In the genomic region with DNA sequence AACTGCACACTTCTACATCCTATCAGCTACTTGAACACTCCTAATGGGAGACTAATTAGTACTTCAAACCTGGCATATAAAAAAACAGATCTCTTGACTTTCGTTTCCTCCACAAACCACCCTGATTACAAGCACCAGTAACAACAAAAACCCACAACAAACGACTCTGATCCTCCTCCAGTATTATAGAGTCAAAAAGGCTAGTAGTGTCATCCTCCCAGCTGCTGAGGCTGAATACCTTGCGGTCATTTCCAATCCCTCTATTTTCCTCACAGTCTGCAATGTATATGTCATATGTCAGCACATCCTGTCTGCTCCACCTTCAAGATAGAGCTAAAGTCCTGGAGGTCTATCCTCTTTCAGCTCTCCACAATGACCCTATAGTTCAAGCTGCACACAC, we compare ENCODE assay signal across 35 cellular contexts.
"Had no signal": no experiment of that assay in that cellular context is flagged by ENCODE, and none has a peak within 500 bp of the region (broad histone marks: within the 10 kb centered on the region; RNA-seq: fewer than 3 reads in every experiment).

No MANE protein-coding gene starts in this region.

- H3K27ac ChIP-seq: ascending aorta, cardiac muscle cell, VCaP had no signal

- H3K27ac Mint-ChIP-seq: activated B cell treated with CpG ODN at 0.5 μM for 24 hours; activated CD4-positive, alpha-beta memory T cell treated with anti-CD3 and anti-CD28 coated beads for 36 hours; activated CD4-positive, alpha-beta T cell treated with anti-CD3 and anti-CD28 coated beads, Interleukin-2, amount 10 ng/mL, durations not matched to agents 24 days and 14 days; activated CD8-positive, alpha-beta T cell treated with anti-CD3 and anti-CD28 coated beads for 36 hours; activated naive CD4-positive, alpha-beta T cell treated with anti-CD3 and anti-CD28 coated beads for 36 hours; activated naive CD4-positive, alpha-beta T cell treated with anti-CD3 and anti-CD28 coated beads, Interleukin-2, amount 50 U/mL, for 72 hours; activated naive CD8-positive, alpha-beta T cell treated with anti-CD3 and anti-CD28 coated beads for 36 hours; activated T-cell treated with anti-CD3 and anti-CD28 coated beads, Interleukin-2, amount 50 U/mL, for 72 hours; activated T-helper 1 cell treated with anti-CD3 and anti-CD28 coated beads, Interleukin-12 subunit alpha, Interleukin-12 subunit beta, Interleukin-2, Interleukin-4 antibody, amounts not matched to agents 30 ng/mL and 10 ng/mL and 1 ng/mL, durations not matched to agents 14 hours and 24 hours and 36 hours; activated T-helper 17 cell treated with anti-CD3 and anti-CD28 coated beads, Interleukin-2, amount 50 U/mL, for 72 hours; brain; T-helper 1 cell treated with Interleukin-12 subunit alpha and Interleukin-12 subunit beta and Interleukin-4 antibody, amounts not matched to agents 30 μg/mL and 1 μg/mL, for 36 hours; T-helper 2 cell treated with Interferon-gamma antibody and Interleukin-4, amounts not matched to agents 5 μg/mL and 100 μg/mL, for 36 hours had no signal

- H3K36me3 Mint-ChIP-seq: activated CD4-positive, alpha-beta memory T cell treated with anti-CD3 and anti-CD28 coated beads for 36 hours; activated naive CD4-positive, alpha-beta T cell treated with anti-CD3 and anti-CD28 coated beads, Interleukin-2, amount 50 U/mL, for 72 hours; activated naive CD8-positive, alpha-beta T cell treated with anti-CD3 and anti-CD28 coated beads for 36 hours; brain had no signal

- ATAC-seq: activated CD8-positive, alpha-beta T cell treated with anti-CD3 and anti-CD28 coated beads for 36 hours; activated naive CD4-positive, alpha-beta T cell treated with anti-CD3 and anti-CD28 coated beads, Interleukin-2, amount 50 U/mL, for 72 hours; activated T-cell treated with anti-CD3 and anti-CD28 coated beads, Interleukin-2, amount 50 U/mL, for 4 hours; activated T-cell treated with anti-CD3 and anti-CD28 coated beads, Interleukin-2, amount 50 U/mL, for 72 hours; activated T-helper 17 cell treated with anti-CD3 and anti-CD28 coated beads, Interleukin-2, amount 50 U/mL, for 72 hours had no signal

- H3K4me3 Mint-ChIP-seq: activated B cell treated with CpG ODN at 0.5 μM for 24 hours; activated CD4-positive, alpha-beta memory T cell treated with anti-CD3 and anti-CD28 coated beads for 36 hours; activated CD4-positive, alpha-beta T cell treated with anti-CD3 and anti-CD28 coated beads, Interleukin-2, amount 10 ng/mL, durations not matched to agents 24 days and 14 days; activated CD8-positive, alpha-beta T cell treated with anti-CD3 and anti-CD28 coated beads for 36 hours; activated naive CD4-positive, alpha-beta T cell treated with anti-CD3 and anti-CD28 coated beads for 36 hours; activated naive CD8-positive, alpha-beta T cell treated with anti-CD3 and anti-CD28 coated beads for 36 hours; activated T-cell treated with anti-CD3 and anti-CD28 coated beads, Interleukin-2, amount 50 U/mL, for 4 hours; activated T-cell treated with anti-CD3 and anti-CD28 coated beads, Interleukin-2, amount 50 U/mL, for 72 hours; activated T-helper 1 cell treated with anti-CD3 and anti-CD28 coated beads, Interleukin-12 subunit alpha, Interleukin-12 subunit beta, Interleukin-2, Interleukin-4 antibody, amounts not matched to agents 30 ng/mL and 10 ng/mL and 1 ng/mL, durations not matched to agents 14 hours and 24 hours and 36 hours; activated T-helper 17 cell treated with anti-CD3 and anti-CD28 coated beads, Interleukin-2, amount 50 U/mL, for 72 hours; brain; central memory CD8-positive, alpha-beta T cell; T-helper 1 cell treated with Interleukin-12 subunit alpha and Interleukin-12 subunit beta and Interleukin-4 antibody, amounts not matched to agents 30 μg/mL and 1 μg/mL, for 36 hours; T-helper 2 cell treated with Interferon-gamma antibody and Interleukin-4, amounts not matched to agents 5 μg/mL and 100 μg/mL, for 36 hours had no signal

- H3K4me3 ChIP-seq: ascending aorta, cardiac muscle cell had no signal

- H3K4me1 ChIP-seq: ascending aorta had no signal

- H3K27me3 Mint-ChIP-seq: activated B cell treated with CpG ODN at 0.5 μM for 24 hours; activated CD4-positive, alpha-beta memory T cell treated with anti-CD3 and anti-CD28 coated beads for 36 hours; activated CD4-positive, alpha-beta T cell treated with anti-CD3 and anti-CD28 coated beads, Interleukin-2, amount 10 ng/mL, durations not matched to agents 24 days and 14 days; activated CD8-positive, alpha-beta T cell treated with anti-CD3 and anti-CD28 coated beads for 36 hours; activated naive CD8-positive, alpha-beta T cell treated with anti-CD3 and anti-CD28 coated beads for 36 hours; activated T-helper 17 cell treated with anti-CD3 and anti-CD28 coated beads, Interleukin-2, amount 50 U/mL, for 72 hours; brain; central memory CD8-positive, alpha-beta T cell had no signal

- H3K27me3 ChIP-seq: ascending aorta, cardiac muscle cell had no signal

- DNase-seq: activated B cell treated with CpG ODN at 0.5 μM for 24 hours; activated CD4-positive, alpha-beta memory T cell treated with anti-CD3 and anti-CD28 coated beads for 36 hours; activated CD4-positive, alpha-beta T cell treated with anti-CD3 and anti-CD28 coated beads for 4 hours; activated CD4-positive, alpha-beta T cell treated with anti-CD3 and anti-CD28 coated beads, Interleukin-2, amount 10 ng/mL, durations not matched to agents 24 days and 14 days; activated CD4-positive, alpha-beta T cell treated with anti-CD3 and anti-CD28 coated beads, Interleukin-2, amount 50 U/mL, for 1 hour; activated CD4-positive, alpha-beta T cell treated with anti-CD3 and anti-CD28 coated beads, Interleukin-2, amount 50 U/mL, for 4 hours; activated CD4-positive, CD25-positive, alpha-beta regulatory T cell treated with anti-CD3 and anti-CD28 coated beads, Interleukin-2, amount 50 U/mL, for 72 hours; activated CD8-positive, alpha-beta memory T cell treated with anti-CD3 and anti-CD28 coated beads, Interleukin-2, amount 50 U/mL, for 4 hours; activated CD8-positive, alpha-beta T cell treated with anti-CD3 and anti-CD28 coated beads for 36 hours; activated effector memory CD4-positive, alpha-beta T cell treated with anti-CD3 and anti-CD28 coated beads, Interleukin-2, amount 50 U/mL, for 16 hours; activated gamma-delta T cell treated with Interleukin-2 at 50 U/mL for 16 hours; activated naive CD4-positive, alpha-beta T cell; activated naive CD4-positive, alpha-beta T cell treated with anti-CD3 and anti-CD28 coated beads for 36 hours; activated naive CD4-positive, alpha-beta T cell treated with anti-CD3 and anti-CD28 coated beads, Interleukin-2, amount 50 U/mL, for 16 hours; activated naive CD8-positive, alpha-beta T cell treated with anti-CD3 and anti-CD28 coated beads for 36 hours; activated T-cell treated with anti-CD3 and anti-CD28 coated beads for 4 hours; activated T-cell treated with anti-CD3 and anti-CD28 coated beads, Interleukin-2, amount 50 U/mL, for 1 hour; activated T-cell treated with anti-CD3 and anti-CD28 coated beads, Interleukin-2, amount 50 U/mL, for 4 hours; activated T-cell treated with anti-CD3 and anti-CD28 coated beads, Interleukin-2, amount 50 U/mL, for 72 hours; amygdala; anterior cingulate cortex; caudate nucleus; cerebellar nuclear complex; T-helper 2 cell; T-helper 9 cell had no signal

- H3K4me1 Mint-ChIP-seq: activated B cell treated with CpG ODN at 0.5 μM for 24 hours; activated CD4-positive, alpha-beta T cell treated with anti-CD3 and anti-CD28 coated beads, Interleukin-2, amount 10 ng/mL, durations not matched to agents 24 days and 14 days; activated naive CD8-positive, alpha-beta T cell treated with anti-CD3 and anti-CD28 coated beads for 36 hours; activated T-helper 17 cell treated with anti-CD3 and anti-CD28 coated beads, Interleukin-2, amount 50 U/mL, for 72 hours; brain; central memory CD8-positive, alpha-beta T cell had no signal

- H3K36me3 ChIP-seq: ascending aorta, cardiac muscle cell had no signal

- H3K9me3 ChIP-seq: ascending aorta had no signal
